8 cellular contexts compared by ENCODE assay signal in genomic region chr15:35519536-35520149, GRCh38. TPM values are rescaled to one million over a fixed set of nuclear protein-coding genes. Genes with fewer than 3 reads are reported as not detected.
DNase-seq lines count a peak whose midpoint lies in the region; ATAC-seq, FAIRE-seq and TF ChIP-seq lines count a peak whose summit lies in the region.

No MANE protein-coding gene starts in this region.

- no peak overlapping the region for H3K9ac ChIP-seq in keratinocyte (ENCODE audit: control insufficient read depth, extremely low read depth, insufficient read depth, low read length)

- H3K9me3 ChIP-seq in keratinocyte (ENCODE audit: control insufficient read depth, low read depth, low read length): no peaks in the 10 kb centered on the region
- H3K9me3 ChIP-seq in tibial artery: no peaks in the 10 kb centered on the region

- H4K20me1 ChIP-seq in keratinocyte (ENCODE audit: control insufficient read depth, extremely low read depth, insufficient read depth, low read length): no peaks in the 10 kb centered on the region

- H3K4me3 ChIP-seq in astrocyte of the cerebellum (ENCODE audit: low read depth, low read length) (no peak overlapping the region), keratinocyte (ENCODE audit: control insufficient read depth in 2 of 3, extremely low read depth in 1 of 3, insufficient read depth in 2 of 3, low read depth in 1 of 3, low read length in 3 of 3) (no peak overlapping the region), tibial artery (no peak overlapping the region)

- no peak overlapping the region for H3K4me2 ChIP-seq in keratinocyte (ENCODE audit: control insufficient read depth, extremely low read depth, insufficient read depth, low read depth, low read length)

- intact Hi-C loops in tibial artery (cut with DNase I; ENCODE audit: low total_unique reads): no loop called here

- no peak for FAIRE-seq in keratinocyte (lab: Jason Lieb, UNC)

- DNase-seq in NCI-H1930 (lab: John Stamatoyannopoulos, UW): peak; percentile 38 to 45
- peak; percentile 46 for DNase-seq in astrocyte of the cerebellum (ENCODE audit: low read depth)
- no peak for DNase-seq in keratinocyte (ENCODE audit: low read depth, low spot score)
- no peak for DNase-seq in tibial artery

- no peak overlapping the region for H2AFZ ChIP-seq in keratinocyte (ENCODE audit: control insufficient read depth, low read length)

- no peaks in the 10 kb centered on the region for H3K79me2 ChIP-seq in keratinocyte (ENCODE audit: control insufficient read depth, insufficient read depth, low read length)

- H3K4me1 ChIP-seq in keratinocyte (ENCODE audit: control insufficient read depth, extremely low read depth, insufficient read depth, low read length) (peaks cover 4% of the 10 kb centered on the region), tibial artery (peaks cover 0 to 40% (median 0%) of the 10 kb centered on the region in 4 donors)

- H3K9me1 ChIP-seq in keratinocyte (ENCODE audit: control insufficient read depth, extremely low read depth, insufficient read depth, low read length): no peaks in the 10 kb centered on the region

- H3K27me3 ChIP-seq in keratinocyte (ENCODE audit: control insufficient read depth, extremely low read depth, insufficient read depth, low read length) (no peaks in the 10 kb centered on the region), tibial artery (no peaks in the 10 kb centered on the region)

- H3K27ac ChIP-seq in keratinocyte (ENCODE audit: control insufficient read depth, insufficient read depth, low read length) (no peak overlapping the region), tibial artery (no peak overlapping the region)

- no peaks in the 10 kb centered on the region for H3K36me3 ChIP-seq in keratinocyte (ENCODE audit: control insufficient read depth in 2 of 2, extremely low read depth in 1 of 2, insufficient read depth in 2 of 2, low read length in 2 of 2)
- H3K36me3 ChIP-seq in tibial artery: no peaks in the 10 kb centered on the region

- in situ Hi-C loops in astrocyte of the cerebellum (cut with HindIII; ENCODE audit: low sequenced_read_pairs): no loop called here

- peak; percentile 53 for ATAC-seq in HG02571 (IDR thresholded peaks at IDR 0.05; ENCODE audit: unreplicated experiment)
- no peak for ATAC-seq in HG02981 (IDR thresholded peaks at IDR 0.05; ENCODE audit: unreplicated experiment)
- ATAC-seq in HG02840 (IDR thresholded peaks at IDR 0.05; ENCODE audit: low FRiP score, unreplicated experiment): no peak

- dilution Hi-C loops in keratinocyte (cut with MboI; ENCODE audit: extremely low pct_ligation_motif_present, low sequenced_read_pairs): no loop called here

- TF ChIP-seq CTCF in GM12872 (IDR thresholded peaks at IDR 0.05; ENCODE audit: insufficient read depth, low read depth, low read length): peak; percentile 50; the same call in 2 of the 3 replicates
- peak; percentile 33 for TF ChIP-seq CTCF in astrocyte of the cerebellum (IDR thresholded peaks at IDR 0.05; ENCODE audit: low read depth, low read length, missing control alignments)
- TF ChIP-seq CTCF in keratinocyte (optimal IDR thresholded peaks at IDR 0.05 in 1 of 3, IDR thresholded peaks at IDR 0.05 in 1 of 3, conservative IDR thresholded peaks at IDR 0.05 in 1 of 3; ENCODE audit: extremely low read depth in 1 of 3, insufficient read depth in 2 of 3, low read length in 3 of 3): peak in 2 of 3 experiments; percentile 32 to 56
- TF ChIP-seq CTCF in tibial artery (IDR thresholded peaks at IDR 0.05): peak; percentile 58 to 66

RNA-seq across cellular contexts. Expression of gene DPH6, which starts 26.3 kb away (rescaled TPM):
- 8.5 to 13.6 TPM (median 12.7 TPM) in 3 replicates for polyA plus RNA-seq in keratinocyte
- 2.7 TPM for polyA plus RNA-seq in keratinocyte (2011; ENCODE audit: low read depth)
- polyA plus RNA-seq in keratinocyte (2011; cell fraction: cytosol; rRNA removed): 10.1 and 11.3 TPM in 2 replicates
- 8.8 and 10.8 TPM in 2 replicates for polyA plus RNA-seq in keratinocyte (2011; cell fraction: nucleus; rRNA removed)
- 7.8 and 13.2 TPM in 2 replicates for polyA plus RNA-seq in keratinocyte (2012; ENCODE audit: low replicate concordance)
- polyA minus RNA-seq in keratinocyte: 6.7 to 30.6 TPM (median 22.8 TPM) in 3 replicates
- 7.1 TPM for polyA minus RNA-seq in keratinocyte (2011; cell fraction: cytosol; rRNA and poly(A)+ RNA removed)
- polyA minus RNA-seq in keratinocyte (2011; cell fraction: nucleus; rRNA and poly(A)+ RNA removed): 24.9 and 40.2 TPM in 2 replicates

Comparison
In these comparisons a context has a peak if more than half of its experiments do, and no peak if none do; other contexts are left out.
1. DNase-seq: peak in NCI-H1930 (2 of 2) and astrocyte of the cerebellum (single experiment); none in keratinocyte (single experiment) and tibial artery (0 of 2).
2. Peak in every context shown above with its lines, with median percentiles within 50 percentile points of each other: CTCF ChIP-seq.